ENCODE assay signal across 1 cellular context in the genomic region with DNA sequence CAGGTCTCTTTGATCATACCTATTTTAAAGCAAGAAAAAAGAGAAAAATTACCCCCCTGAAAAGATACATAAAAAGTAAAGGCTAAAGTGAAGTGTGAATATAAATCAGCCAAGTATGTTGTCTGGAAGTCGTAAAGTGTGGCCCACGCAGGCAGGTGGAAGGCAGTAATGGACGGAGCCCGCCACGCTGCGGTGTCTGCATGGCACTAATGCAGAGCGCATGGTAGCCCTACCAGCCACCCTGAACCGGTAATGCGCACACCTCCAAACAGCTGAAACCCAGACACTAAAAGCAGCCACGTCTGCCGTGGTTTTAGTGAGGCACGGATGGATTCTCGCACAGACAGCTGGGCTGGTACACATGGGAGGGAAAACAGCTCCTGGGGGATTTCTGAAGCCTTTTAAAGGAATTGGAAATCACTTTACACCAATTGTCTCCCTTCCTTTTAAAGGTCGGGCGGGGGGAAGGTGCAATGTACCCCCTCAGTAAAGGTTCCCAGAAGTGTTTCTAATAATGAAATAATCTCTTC.
TF ChIP-seq lines count a peak whose summit lies in the region.

No MANE protein-coding gene starts in this region.

TF ChIP-seq in SK-N-SH treated with all-trans-retinoic acid at 6 μM for 48 hours, 23 proteins besides CTCF, POLR2A, EP300 and RAD21:
- TF ChIP-seq, protein P1, sequence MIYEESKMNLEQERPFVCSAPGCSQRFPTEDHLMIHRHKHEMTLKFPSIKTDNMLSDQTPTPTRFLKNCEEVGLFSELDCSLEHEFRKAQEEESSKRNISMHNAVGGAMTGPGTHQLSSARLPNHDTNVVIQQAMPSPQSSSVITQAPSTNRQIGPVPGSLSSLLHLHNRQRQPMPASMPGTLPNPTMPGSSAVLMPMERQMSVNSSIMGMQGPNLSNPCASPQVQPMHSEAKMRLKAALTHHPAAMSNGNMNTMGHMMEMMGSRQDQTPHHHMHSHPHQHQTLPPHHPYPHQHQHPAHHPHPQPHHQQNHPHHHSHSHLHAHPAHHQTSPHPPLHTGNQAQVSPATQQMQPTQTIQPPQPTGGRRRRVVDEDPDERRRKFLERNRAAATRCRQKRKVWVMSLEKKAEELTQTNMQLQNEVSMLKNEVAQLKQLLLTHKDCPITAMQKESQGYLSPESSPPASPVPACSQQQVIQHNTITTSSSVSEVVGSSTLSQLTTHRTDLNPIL (CRISPR knock-in tag; IDR thresholded peaks at IDR 0.05; ENCODE audit: low read depth), result no peak
- TF ChIP-seq GLIS3 (CRISPR knock-in tag; IDR thresholded peaks at IDR 0.05), result no peak
- TF ChIP-seq ZNF8 (CRISPR knock-in tag; IDR thresholded peaks at IDR 0.05), result no peak
- no peak for TF ChIP-seq ZNF565 (CRISPR knock-in tag; conservative IDR thresholded peaks at IDR 0.05; ENCODE audit: low read depth)
- no peak for TF ChIP-seq ZFP3 (CRISPR knock-in tag; IDR thresholded peaks at IDR 0.05)
- no peak for TF ChIP-seq ISL1 (CRISPR knock-in tag; IDR thresholded peaks at IDR 0.05)
- no peak for TF ChIP-seq RARB (CRISPR knock-in tag; IDR thresholded peaks at IDR 0.05)
- no peak for TF ChIP-seq CSDC2 (CRISPR knock-in tag; IDR thresholded peaks at IDR 0.05)
- no peak for TF ChIP-seq ZFP30 (CRISPR knock-in tag; IDR thresholded peaks at IDR 0.05)
